In genomic region chr6:44855562-44856494, GRCh38 we compare ENCODE assay signal across 12 cellular contexts.
DNase-seq lines count a peak whose midpoint lies in the region; ATAC-seq and TF ChIP-seq lines count a peak whose summit lies in the region.
"Had no signal": no experiment of that assay in that cellular context is flagged by ENCODE, and none has a peak within 500 bp of the region (broad histone marks: within the 10 kb centered on the region; RNA-seq: fewer than 3 reads in every experiment).

No MANE protein-coding gene starts in this region.

- no peaks in the 10 kb centered on the region for H3K36me3 Mint-ChIP-seq in activated CD8-positive, alpha-beta T cell treated with anti-CD3 and anti-CD28 coated beads for 36 hours (ENCODE audit: low read depth)

- intact Hi-C loops in activated CD8-positive, alpha-beta T cell treated with anti-CD3 and anti-CD28 coated beads for 36 hours (cut with micrococcal nuclease): no loop called here

- H3K4me3 ChIP-seq in fibroblast of pulmonary artery (replicated peaks; ENCODE audit: low read depth, low read length): no peak overlapping the region
- H3K4me3 ChIP-seq: heart left ventricle, thoracic aorta had no signal

- no peak overlapping the region for H3K27ac Mint-ChIP-seq in activated CD8-positive, alpha-beta T cell treated with anti-CD3 and anti-CD28 coated beads for 36 hours
- H3K27ac Mint-ChIP-seq: dendritic cell treated with granulocyte-macrophage colony-stimulating factor and Interleukin-4, amounts not matched to agents 40 ng/mL and 50 ng/mL, for 4 days had no signal

- no peak for TF ChIP-seq CTCF in fibroblast of pulmonary artery (IDR thresholded peaks at IDR 0.05; ENCODE audit: low read length, missing control alignments)
- TF ChIP-seq CTCF in activated CD8-positive, alpha-beta T cell treated with anti-CD3 and anti-CD28 coated beads for 36 hours (IDR thresholded peaks at IDR 0.05): no peak

- H3K9me3 Mint-ChIP-seq in activated CD8-positive, alpha-beta T cell treated with anti-CD3 and anti-CD28 coated beads for 36 hours: no peaks in the 10 kb centered on the region
- H3K9me3 Mint-ChIP-seq: dendritic cell treated with granulocyte-macrophage colony-stimulating factor and Interleukin-4, amounts not matched to agents 40 ng/mL and 50 ng/mL, for 4 days had no signal

- DNase-seq in NCI-H1105 treated with DMSO at 0.1 percent for 48 hours (lab: John Stamatoyannopoulos, UW) (peak; percentile 49), NCI-H1105 (lab: John Stamatoyannopoulos, UW) (no peak), NCI-H69 (lab: John Stamatoyannopoulos, UW) (peak; percentile 76), fibroblast of pulmonary artery (ENCODE audit: low read depth) (peak; percentile 85), putamen (ENCODE audit: low spot score) (peak; percentile 2), C1 segment of cervical spinal cord (lab: John Stamatoyannopoulos, UW) (no peak)
- DNase-seq in activated CD8-positive, alpha-beta T cell treated with anti-CD3 and anti-CD28 coated beads for 36 hours: no peak
- DNase-seq: heart left ventricle, NCI-H1092 treated with DMSO at 0.1 percent for 48 hours had no signal

- H3K4me1 Mint-ChIP-seq in activated CD8-positive, alpha-beta T cell treated with anti-CD3 and anti-CD28 coated beads for 36 hours (ENCODE audit: low read depth): peaks cover 38% of the 10 kb centered on the region

- TF ChIP-seq POLR2A in GM18505 (IDR thresholded peaks at IDR 0.05; ENCODE audit: borderline replicate concordance, extremely low read depth, insufficient read depth, insufficient read length): no peak

- CTCF ChIA-PET in activated CD8-positive, alpha-beta T cell treated with anti-CD3 and anti-CD28 coated beads for 36 hours (lab: Charles Lee): interaction anchor here (1.6 to 1.9 kb wide), 2 partner anchors 9 to 380 kb away, joined by 4 to 8 read pairs; no protein-coding TSS in a partner anchor

- no peak for ATAC-seq in GM18505 (IDR thresholded peaks at IDR 0.05; ENCODE audit: unreplicated experiment)
- ATAC-seq in activated CD8-positive, alpha-beta T cell treated with anti-CD3 and anti-CD28 coated beads for 36 hours: no peak

- no peaks in the 10 kb centered on the region for H3K27me3 Mint-ChIP-seq in activated CD8-positive, alpha-beta T cell treated with anti-CD3 and anti-CD28 coated beads for 36 hours
- H3K27me3 Mint-ChIP-seq: dendritic cell treated with granulocyte-macrophage colony-stimulating factor and Interleukin-4, amounts not matched to agents 40 ng/mL and 50 ng/mL, for 4 days had no signal

- no peak overlapping the region for H3K4me3 Mint-ChIP-seq in activated CD8-positive, alpha-beta T cell treated with anti-CD3 and anti-CD28 coated beads for 36 hours
- H3K4me3 Mint-ChIP-seq: dendritic cell treated with granulocyte-macrophage colony-stimulating factor and Interleukin-4, amounts not matched to agents 40 ng/mL and 50 ng/mL, for 4 days had no signal

- POLR2A ChIA-PET in activated CD8-positive, alpha-beta T cell treated with anti-CD3 and anti-CD28 coated beads for 36 hours (lab: Charles Lee): no interaction called here

Comparison
In these comparisons a context has a peak if more than half of its experiments do, and no peak if none do; other contexts are left out.
1. DNase-seq: peak in NCI-H1105 treated with DMSO at 0.1 percent for 48 hours (single experiment), NCI-H69 (single experiment), fibroblast of pulmonary artery (single experiment) and putamen (single experiment); none in NCI-H1105 (single experiment), activated CD8-positive, alpha-beta T cell treated with anti-CD3 and anti-CD28 coated beads for 36 hours (single experiment) and C1 segment of cervical spinal cord (0 of 14).